8 cellular contexts compared by ENCODE assay signal in genomic region chr15:62896969-62897486, GRCh38.
DNase-seq lines count a peak whose midpoint lies in the region; ATAC-seq and TF ChIP-seq lines count a peak whose summit lies in the region.

No MANE protein-coding gene starts in this region.

- H3K4me3 ChIP-seq in AG10803 (ENCODE audit: low read length) (no peak overlapping the region), neuron (ENCODE audit: low read length) (peak overlapping the region; percentile 16)

- no peak for TF ChIP-seq CTCF in AG10803 (conservative IDR thresholded peaks at IDR 0.05; ENCODE audit: low read length)

- H3K4me1 ChIP-seq in neuron (ENCODE audit: insufficient read depth, low read length) = peaks cover 20% of the 10 kb centered on the region

- peaks cover 3% of the 10 kb centered on the region for H3K27me3 Mint-ChIP-seq in activated CD4-positive, alpha-beta T cell treated with anti-CD3 and anti-CD28 coated beads, Interleukin-2, amount 10 ng/mL, durations not matched to agents 7 days and 5 days

- no peaks in the 10 kb centered on the region for H3K27me3 ChIP-seq in neuron (ENCODE audit: insufficient read depth, low read length)

- no peak overlapping the region for H3K4me3 Mint-ChIP-seq in activated CD4-positive, alpha-beta T cell treated with anti-CD3 and anti-CD28 coated beads, Interleukin-2, amount 10 ng/mL, durations not matched to agents 7 days and 5 days

- no peaks in the 10 kb centered on the region for H3K9me3 Mint-ChIP-seq in activated CD4-positive, alpha-beta T cell treated with anti-CD3 and anti-CD28 coated beads, Interleukin-2, amount 10 ng/mL, durations not matched to agents 7 days and 5 days

- H2AFZ ChIP-seq in neuron (ENCODE audit: low read depth, low read length) = peak overlapping the region; percentile 40

- no peaks in the 10 kb centered on the region for H3K9me3 ChIP-seq in neuron (ENCODE audit: low read length)

- DNase-seq in AG10803 (ENCODE audit: low read depth) (peak; percentile 99), RKO (ENCODE audit: low spot score) (peak; percentile 95), fibroblast of gingiva (ENCODE audit: low read depth) (peak; percentile 95), DMS79 treated with DMSO at 0.1 percent for 48 hours (lab: John Stamatoyannopoulos, UW) (no peak), activated gamma-delta T cell (lab: John Stamatoyannopoulos, UW) (no peak)
- no peak for DNase-seq in activated CD4-positive, alpha-beta T cell treated with anti-CD3 and anti-CD28 coated beads, Interleukin-2, amount 10 ng/mL, durations not matched to agents 7 days and 5 days

- POLR2A ChIA-PET in activated CD4-positive, alpha-beta T cell treated with anti-CD3 and anti-CD28 coated beads, Interleukin-2, amount 10 ng/mL, durations not matched to agents 7 days and 5 days (lab: Charles Lee) = no interaction called here

- ATAC-seq in HG03175 (IDR thresholded peaks at IDR 0.05; ENCODE audit: unreplicated experiment) = no peak

- H3K4me1 Mint-ChIP-seq in activated CD4-positive, alpha-beta T cell treated with anti-CD3 and anti-CD28 coated beads, Interleukin-2, amount 10 ng/mL, durations not matched to agents 7 days and 5 days = no peaks in the 10 kb centered on the region

- H3K36me3 ChIP-seq in neuron (ENCODE audit: insufficient read depth, low read length) = no peaks in the 10 kb centered on the region

- CTCF ChIA-PET in activated CD4-positive, alpha-beta T cell treated with anti-CD3 and anti-CD28 coated beads, Interleukin-2, amount 10 ng/mL, durations not matched to agents 7 days and 5 days (lab: Charles Lee) = no interaction called here

- no peaks in the 10 kb centered on the region for H3K36me3 Mint-ChIP-seq in activated CD4-positive, alpha-beta T cell treated with anti-CD3 and anti-CD28 coated beads, Interleukin-2, amount 10 ng/mL, durations not matched to agents 7 days and 5 days (ENCODE audit: low read depth)

- no peak overlapping the region for H3K27ac Mint-ChIP-seq in activated CD4-positive, alpha-beta T cell treated with anti-CD3 and anti-CD28 coated beads, Interleukin-2, amount 10 ng/mL, durations not matched to agents 7 days and 5 days

Comparison
In these comparisons a context has a peak if more than half of its experiments do, and no peak if none do; other contexts are left out.
1. DNase-seq: peak in AG10803 (single experiment), RKO (single experiment) and fibroblast of gingiva (single experiment); none in DMS79 treated with DMSO at 0.1 percent for 48 hours (single experiment), activated CD4-positive, alpha-beta T cell treated with anti-CD3 and anti-CD28 coated beads, Interleukin-2, amount 10 ng/mL, durations not matched to agents 7 days and 5 days (single experiment) and activated gamma-delta T cell (single experiment).